ENCODE assay signal across 8 cellular contexts in genomic region chr4:108763226-108763593, GRCh38. TPM values are rescaled to one million over a fixed set of nuclear protein-coding genes. Genes with fewer than 3 reads are reported as not detected.
DNase-seq lines count a peak whose midpoint lies in the region; ATAC-seq and TF ChIP-seq lines count a peak whose summit lies in the region.

No MANE protein-coding gene starts in this region.

- no peak overlapping the region for H3K27ac Mint-ChIP-seq in activated T-helper 1 cell treated with anti-CD3 and anti-CD28 coated beads, Interleukin-12 subunit alpha, Interleukin-12 subunit beta, Interleukin-2, Interleukin-4 antibody, amounts not matched to agents 30 ng/mL and 10 ng/mL and 1 ng/mL, durations not matched to agents 14 hours and 24 hours and 36 hours

- 23 to 30% (median 27%) methylated on average over 11 of the region's 11 CpGs for WGBS in psoas muscle, 3 donors

- H3K9me3 Mint-ChIP-seq in activated T-helper 1 cell treated with anti-CD3 and anti-CD28 coated beads, Interleukin-12 subunit alpha, Interleukin-12 subunit beta, Interleukin-2, Interleukin-4 antibody, amounts not matched to agents 30 ng/mL and 10 ng/mL and 1 ng/mL, durations not matched to agents 14 hours and 24 hours and 36 hours, result no peaks in the 10 kb centered on the region

- intact Hi-C loops in activated T-helper 1 cell treated with anti-CD3 and anti-CD28 coated beads, Interleukin-12 subunit alpha, Interleukin-12 subunit beta, Interleukin-2, Interleukin-4 antibody, amounts not matched to agents 30 ng/mL and 10 ng/mL and 1 ng/mL, durations not matched to agents 14 hours and 24 hours and 36 hours (cut with micrococcal nuclease), result no loop called here
- intact Hi-C loops in left ventricle myocardium superior (cut with micrococcal nuclease) (no loop called here), psoas muscle (cut with DNase I) (no loop called here)

- no peaks in the 10 kb centered on the region for H3K36me3 Mint-ChIP-seq in activated T-helper 1 cell treated with anti-CD3 and anti-CD28 coated beads, Interleukin-12 subunit alpha, Interleukin-12 subunit beta, Interleukin-2, Interleukin-4 antibody, amounts not matched to agents 30 ng/mL and 10 ng/mL and 1 ng/mL, durations not matched to agents 14 hours and 24 hours and 36 hours (ENCODE audit: low read depth)

- DNase-seq in activated T-helper 1 cell treated with anti-CD3 and anti-CD28 coated beads, Interleukin-12 subunit alpha, Interleukin-12 subunit beta, Interleukin-2, Interleukin-4 antibody, amounts not matched to agents 30 ng/mL and 10 ng/mL and 1 ng/mL, durations not matched to agents 14 hours and 24 hours and 36 hours (ENCODE audit: low spot score), result no peak
- DNase-seq in left ventricle myocardium superior (no peak), psoas muscle (no peak), SK-N-DZ (ENCODE audit: low spot score) (no peak), glomerular visceral epithelial cell (ENCODE audit: extremely low spot score) (no peak), DMS114 treated with DMSO at 0.1 percent for 48 hours (lab: John Stamatoyannopoulos, UW; ENCODE audit: unreplicated experiment) (no peak), hypothalamus (lab: John Stamatoyannopoulos, UW) (no peak)

- peaks cover 13% of the 10 kb centered on the region for H3K4me1 Mint-ChIP-seq in activated T-helper 1 cell treated with anti-CD3 and anti-CD28 coated beads, Interleukin-12 subunit alpha, Interleukin-12 subunit beta, Interleukin-2, Interleukin-4 antibody, amounts not matched to agents 30 ng/mL and 10 ng/mL and 1 ng/mL, durations not matched to agents 14 hours and 24 hours and 36 hours (ENCODE audit: low read depth)

- ATAC-seq in left ventricle myocardium superior (peak; percentile 28), psoas muscle (peak in 3 of 4 donors; percentile 8 to 35 (median 35))

- peak overlapping the region; percentile 71 for H3K9ac ChIP-seq in ES-I3 (ENCODE audit: low read depth, low read length)

- H3K4me1 ChIP-seq in ES-I3 (ENCODE audit: insufficient read depth, low read length) (no peaks in the 10 kb centered on the region), psoas muscle (no peaks in the 10 kb centered on the region)

- H3K27ac ChIP-seq in psoas muscle, result no peak overlapping the region

- H3K27me3 ChIP-seq in psoas muscle (ENCODE audit: insufficient read depth in 3 of 3, low read length in 2 of 3), result peaks cover 0 to 4% (median 0%) of the 10 kb centered on the region in 3 donors

- H3K36me3 ChIP-seq in ES-I3 (ENCODE audit: insufficient read depth, low read length) (no peaks in the 10 kb centered on the region), psoas muscle (ENCODE audit: insufficient read depth in 1 of 2, low read depth in 1 of 2) (no peaks in the 10 kb centered on the region)

- peak overlapping the region; percentile 73 for H3K4me3 ChIP-seq in psoas muscle

- TF ChIP-seq CTCF in psoas muscle (IDR thresholded peaks at IDR 0.05), result no peak

- H3K27me3 Mint-ChIP-seq in activated T-helper 1 cell treated with anti-CD3 and anti-CD28 coated beads, Interleukin-12 subunit alpha, Interleukin-12 subunit beta, Interleukin-2, Interleukin-4 antibody, amounts not matched to agents 30 ng/mL and 10 ng/mL and 1 ng/mL, durations not matched to agents 14 hours and 24 hours and 36 hours (ENCODE audit: insufficient read depth), result peaks cover 49% of the 10 kb centered on the region

- H3K9me3 ChIP-seq in ES-I3 (ENCODE audit: control insufficient read depth, insufficient read depth, low read length) (no peaks in the 10 kb centered on the region), psoas muscle (no peaks in the 10 kb centered on the region)

- peak overlapping the region; percentile 74 for H3K4me3 Mint-ChIP-seq in activated T-helper 1 cell treated with anti-CD3 and anti-CD28 coated beads, Interleukin-12 subunit alpha, Interleukin-12 subunit beta, Interleukin-2, Interleukin-4 antibody, amounts not matched to agents 30 ng/mL and 10 ng/mL and 1 ng/mL, durations not matched to agents 14 hours and 24 hours and 36 hours

RNA-seq across cellular contexts. Expression of gene ETNPPL, which starts 0.4 kb away (rescaled TPM):
- total RNA-seq in activated T-helper 1 cell treated with anti-CD3 and anti-CD28 coated beads, Interleukin-12 subunit alpha, Interleukin-12 subunit beta, Interleukin-2, Interleukin-4 antibody, amounts not matched to agents 30 ng/mL and 10 ng/mL and 1 ng/mL, durations not matched to agents 14 hours and 24 hours and 36 hours, result not detected in 2 replicates
- 18.8 TPM for total RNA-seq in left ventricle myocardium superior
- under 1 TPM; 0.24 to 0.28 (median 0.25) TPM for total RNA-seq in psoas muscle
- polyA plus RNA-seq in psoas muscle, result 1 to 10 TPM in 2 of 3 donors, under 1 TPM in 1; 0.44 to 2.1 (median 1.1) TPM
- not detected in 2 replicates for polyA plus RNA-seq in SK-N-DZ (2014; cell fraction: cytosol; rRNA removed)
- not detected in 2 replicates for polyA plus RNA-seq in SK-N-DZ (2014; cell fraction: nucleus; rRNA removed)

Comparison
In these comparisons a context has a peak if more than half of its experiments do, and no peak if none do; other contexts are left out.
1. RNA of gene ETNPPL, which starts 0.4 kb away (total RNA-seq): 18.8 TPM in left ventricle myocardium superior (single experiment); 0.24 to 0.28 TPM in psoas muscle and not detected in activated T-helper 1 cell treated with anti-CD3 and anti-CD28 coated beads, Interleukin-12 subunit alpha, Interleukin-12 subunit beta, Interleukin-2, Interleukin-4 antibody, amounts not matched to agents 30 ng/mL and 10 ng/mL and 1 ng/mL, durations not matched to agents 14 hours and 24 hours and 36 hours; every median in the first group is over 10 times any median in the second.